ENCODE assay signal across 9 cellular contexts in genomic region chr2:136874258-136874657, GRCh38.
DNase-seq lines count a peak whose midpoint lies in the region; ATAC-seq, FAIRE-seq and TF ChIP-seq lines count a peak whose summit lies in the region.
"Had no signal": no experiment of that assay in that cellular context is flagged by ENCODE, and none has a peak within 500 bp of the region (broad histone marks: within the 10 kb centered on the region; RNA-seq: fewer than 3 reads in every experiment).

No MANE protein-coding gene starts in this region.

- TF ChIP-seq CTCF in kidney epithelial cell (IDR thresholded peaks at IDR 0.05; ENCODE audit: insufficient read depth, low read length, poor library complexity, severe bottlenecking): peak; percentile 60

- H3K4me3 ChIP-seq in kidney epithelial cell (ENCODE audit: low read depth, low read length): no peak overlapping the region

- H3K36me3 ChIP-seq in kidney epithelial cell (ENCODE audit: control insufficient read depth, insufficient read depth, low read length): no peaks in the 10 kb centered on the region

- no peaks in the 10 kb centered on the region for H3K27me3 ChIP-seq in kidney epithelial cell (ENCODE audit: control insufficient read depth, insufficient read depth, low read length)

- DNase-seq in RPMI8226 (peak; percentile 42), kidney epithelial cell (ENCODE audit: low read depth) (no peak), NCI-H146 (lab: John Stamatoyannopoulos, UW) (no peak)
- no peak for DNase-seq in activated CD4-positive, alpha-beta T cell treated with anti-CD3 and anti-CD28 coated beads for 48 hours
- DNase-seq: dermis blood vessel endothelial cell had no signal

- ATAC-seq in HG03520 (IDR thresholded peaks at IDR 0.05; ENCODE audit: unreplicated experiment) (peak; percentile 76), HG02763 (IDR thresholded peaks at IDR 0.05; ENCODE audit: unreplicated experiment) (no peak), HG02970 (IDR thresholded peaks at IDR 0.05; ENCODE audit: low FRiP score, unreplicated experiment) (no peak)

- FAIRE-seq in G401.6 (lab: Jason Lieb, UNC): peak; percentile 71
